In genomic region chr3:57791245-57791644, GRCh38 we compare ENCODE assay signal across 1 cellular context.
TF ChIP-seq lines count a peak whose summit lies in the region.

No MANE protein-coding gene starts in this region.

TF ChIP-seq in K562, 482 proteins besides CTCF, POLR2A, EP300 and RAD21 (continued from another document and continues in another):
- TF ChIP-seq ZNF318 (IDR thresholded peaks at IDR 0.05; ENCODE audit: borderline replicate concordance in 1 of 2, low read depth in 1 of 2) (no peak), ZKSCAN3 (CRISPR knock-in tag; IDR thresholded peaks at IDR 0.05) (no peak), NR3C1 (CRISPR knock-in tag; IDR thresholded peaks at IDR 0.05) (no peak), ZKSCAN1 (IDR thresholded peaks at IDR 0.05; ENCODE audit: low read depth, low read length) (no peak), RHOXF2B (CRISPR knock-in tag; conservative IDR thresholded peaks at IDR 0.05) (no peak), CBX5 (IDR thresholded peaks at IDR 0.05; ENCODE audit: borderline replicate concordance, low read depth) (no peak), MCM5 (IDR thresholded peaks at IDR 0.05; ENCODE audit: low read depth) (no peak), TEAD4 (IDR thresholded peaks at IDR 0.05; ENCODE audit: low read length) (no peak), TEAD4 (CRISPR knock-in tag; IDR thresholded peaks at IDR 0.05; ENCODE audit: borderline replicate concordance) (no peak), HEY1 (CRISPR knock-in tag; IDR thresholded peaks at IDR 0.05; ENCODE audit: borderline replicate concordance) (no peak), NFE2L1 (tag; IDR thresholded peaks at IDR 0.05; ENCODE audit: borderline replicate concordance, low read depth) (peak; percentile 46; the same call in 1 of the 2 replicates), ZNF79 (CRISPR knock-in tag; IDR thresholded peaks at IDR 0.05; ENCODE audit: low read depth) (0 out of 2 replicates have a peak, but pooled peaks have one; percentile 29), SMARCA4 (IDR thresholded peaks at IDR 0.05) (peak; percentile 89), RBBP5 (IDR thresholded peaks at IDR 0.05; ENCODE audit: borderline replicate concordance, insufficient read depth, low read length, poor library complexity, severe bottlenecking) (no peak), PTBP1 (IDR thresholded peaks at IDR 0.05; ENCODE audit: low read depth, low read length) (no peak), GTF2F1 (IDR thresholded peaks at IDR 0.05; ENCODE audit: low read depth, low read length) (no peak), TSC22D4 (tag; IDR thresholded peaks at IDR 0.05) (no peak), ZNF174 (CRISPR knock-in tag; IDR thresholded peaks at IDR 0.05) (no peak), BRD4 (IDR thresholded peaks at IDR 0.05) (no peak), KAT7 (CRISPR knock-in tag; IDR thresholded peaks at IDR 0.05; ENCODE audit: borderline replicate concordance) (no peak), SRSF7 (optimal IDR thresholded peaks at IDR 0.05; ENCODE audit: low read depth, low read length) (no peak), FOXM1 (IDR thresholded peaks at IDR 0.05; ENCODE audit: low read depth) (no peak), FOXM1 (CRISPR knock-in tag; IDR thresholded peaks at IDR 0.05; ENCODE audit: low read depth) (no peak), ELF1 (tag; IDR thresholded peaks at IDR 0.05) (peak; percentile 65), ID3 (CRISPR knock-in tag; IDR thresholded peaks at IDR 0.05) (no peak), ID3 (tag; IDR thresholded peaks at IDR 0.05) (no peak), POLR2AphosphoS2 (IDR thresholded peaks at IDR 0.05; ENCODE audit: low read length) (no peak), SMARCE1 (IDR thresholded peaks at IDR 0.05) (peak; percentile 79), ILF3 (IDR thresholded peaks at IDR 0.05; ENCODE audit: borderline replicate concordance) (no peak), YBX1 (IDR thresholded peaks at IDR 0.05) (no peak), ZKSCAN8 (CRISPR knock-in tag; IDR thresholded peaks at IDR 0.05) (no peak), ELF2 (CRISPR knock-in tag; IDR thresholded peaks at IDR 0.05) (no peak), ZNF133 (CRISPR knock-in tag; IDR thresholded peaks at IDR 0.05) (no peak), SPI1 (IDR thresholded peaks at IDR 0.05; ENCODE audit: borderline replicate concordance, low read depth, low read length) (0 out of 2 replicates have a peak, but pooled peaks have one; percentile 19), ETV1 (tag; conservative IDR thresholded peaks at IDR 0.05; ENCODE audit: low read depth) (peak; percentile 46), ZNF436 (CRISPR knock-in tag; IDR thresholded peaks at IDR 0.05) (no peak), NFXL1 (CRISPR knock-in tag; IDR thresholded peaks at IDR 0.05) (no peak), ZNF449 (CRISPR knock-in tag; IDR thresholded peaks at IDR 0.05) (0 out of 2 replicates have a peak, but pooled peaks have one; percentile 32), CBX1 (IDR thresholded peaks at IDR 0.05; ENCODE audit: low read depth) (no peak), JUNB (CRISPR knock-in tag; conservative IDR thresholded peaks at IDR 0.05) (no peak), SREBF2 (CRISPR knock-in tag; IDR thresholded peaks at IDR 0.05) (no peak), SNIP1 (IDR thresholded peaks at IDR 0.05; ENCODE audit: low read depth) (no peak), ZBTB17 (CRISPR knock-in tag; IDR thresholded peaks at IDR 0.05) (no peak), TFAM (CRISPR knock-in tag; conservative IDR thresholded peaks at IDR 0.05) (no peak), HIVEP1 (CRISPR knock-in tag; IDR thresholded peaks at IDR 0.05) (no peak), ASH1L (IDR thresholded peaks at IDR 0.05; ENCODE audit: borderline replicate concordance, low read depth, partially characterized antibody) (peak; percentile 32), ETV5 (CRISPR knock-in tag; IDR thresholded peaks at IDR 0.05; ENCODE audit: low read depth) (no peak), WHSC1 (IDR thresholded peaks at IDR 0.05; ENCODE audit: low read length) (no peak), MAZ (CRISPR knock-in tag; conservative IDR thresholded peaks at IDR 0.05 in 1 of 2, IDR thresholded peaks at IDR 0.05 in 1 of 2) (no peak), ZNF311 (CRISPR knock-in tag; IDR thresholded peaks at IDR 0.05) (no peak), CBFA2T3 (IDR thresholded peaks at IDR 0.05) (peak; percentile 7; the same call in 1 of the 2 replicates), ZNF143 (CRISPR knock-in tag; IDR thresholded peaks at IDR 0.05) (no peak), HBP1 (CRISPR knock-in tag; IDR thresholded peaks at IDR 0.05) (no peak), POLR2H (tag; IDR thresholded peaks at IDR 0.05; ENCODE audit: low read depth) (no peak), U2AF2 (optimal IDR thresholded peaks at IDR 0.05; ENCODE audit: low read depth, low read length) (no peak), YY1 (IDR thresholded peaks at IDR 0.05; ENCODE audit: borderline replicate concordance in 1 of 3, control insufficient read depth in 1 of 3, extremely low read depth in 1 of 3, insufficient read depth in 3 of 3, insufficient read length in 1 of 3, insufficient replicate concordance in 2 of 3, low read depth in 1 of 3, low read length in 2 of 3) (no peak)
- TF ChIP-seq, protein P1, sequence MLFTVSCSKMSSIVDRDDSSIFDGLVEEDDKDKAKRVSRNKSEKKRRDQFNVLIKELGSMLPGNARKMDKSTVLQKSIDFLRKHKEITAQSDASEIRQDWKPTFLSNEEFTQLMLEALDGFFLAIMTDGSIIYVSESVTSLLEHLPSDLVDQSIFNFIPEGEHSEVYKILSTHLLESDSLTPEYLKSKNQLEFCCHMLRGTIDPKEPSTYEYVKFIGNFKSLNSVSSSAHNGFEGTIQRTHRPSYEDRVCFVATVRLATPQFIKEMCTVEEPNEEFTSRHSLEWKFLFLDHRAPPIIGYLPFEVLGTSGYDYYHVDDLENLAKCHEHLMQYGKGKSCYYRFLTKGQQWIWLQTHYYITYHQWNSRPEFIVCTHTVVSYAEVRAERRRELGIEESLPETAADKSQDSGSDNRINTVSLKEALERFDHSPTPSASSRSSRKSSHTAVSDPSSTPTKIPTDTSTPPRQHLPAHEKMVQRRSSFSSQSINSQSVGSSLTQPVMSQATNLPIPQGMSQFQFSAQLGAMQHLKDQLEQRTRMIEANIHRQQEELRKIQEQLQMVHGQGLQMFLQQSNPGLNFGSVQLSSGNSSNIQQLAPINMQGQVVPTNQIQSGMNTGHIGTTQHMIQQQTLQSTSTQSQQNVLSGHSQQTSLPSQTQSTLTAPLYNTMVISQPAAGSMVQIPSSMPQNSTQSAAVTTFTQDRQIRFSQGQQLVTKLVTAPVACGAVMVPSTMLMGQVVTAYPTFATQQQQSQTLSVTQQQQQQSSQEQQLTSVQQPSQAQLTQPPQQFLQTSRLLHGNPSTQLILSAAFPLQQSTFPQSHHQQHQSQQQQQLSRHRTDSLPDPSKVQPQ (CRISPR knock-in tag; IDR thresholded peaks at IDR 0.05; ENCODE audit: borderline replicate concordance): no peak
- TF ChIP-seq, protein P2, sequence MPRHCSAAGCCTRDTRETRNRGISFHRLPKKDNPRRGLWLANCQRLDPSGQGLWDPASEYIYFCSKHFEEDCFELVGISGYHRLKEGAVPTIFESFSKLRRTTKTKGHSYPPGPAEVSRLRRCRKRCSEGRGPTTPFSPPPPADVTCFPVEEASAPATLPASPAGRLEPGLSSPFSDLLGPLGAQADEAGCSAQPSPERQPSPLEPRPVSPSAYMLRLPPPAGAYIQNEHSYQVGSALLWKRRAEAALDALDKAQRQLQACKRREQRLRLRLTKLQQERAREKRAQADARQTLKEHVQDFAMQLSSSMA (CRISPR knock-in tag; IDR thresholded peaks at IDR 0.05): no peak
